In the genomic region with DNA sequence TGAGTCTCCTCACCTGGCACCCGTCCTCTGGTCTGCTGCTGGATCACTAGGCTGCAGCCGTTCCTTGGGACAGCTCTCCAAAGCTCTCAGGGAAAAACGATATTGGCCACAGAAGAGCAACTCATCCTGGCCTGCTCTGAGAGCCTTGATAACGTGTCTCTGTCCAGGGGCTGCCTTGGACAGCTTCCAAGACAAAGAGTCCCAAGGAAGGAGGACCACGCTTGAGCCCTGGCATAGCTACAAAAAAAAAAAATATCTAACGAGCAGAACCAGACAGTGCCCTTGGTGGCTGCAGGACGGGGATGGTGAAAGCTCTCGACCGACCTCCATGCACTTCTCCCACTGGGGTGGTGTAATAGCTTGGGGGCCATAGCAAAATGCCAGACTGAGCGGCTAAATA, we compare ENCODE assay signal across 15 cellular contexts.
DNase-seq lines count a peak whose midpoint lies in the region; ATAC-seq and TF ChIP-seq lines count a peak whose summit lies in the region.
"Had no signal": no experiment of that assay in that cellular context is flagged by ENCODE, and none has a peak within 500 bp of the region (broad histone marks: within the 10 kb centered on the region; RNA-seq: fewer than 3 reads in every experiment).

No MANE protein-coding gene starts in this region.

- H3K36me3 ChIP-seq in HEK293 (ENCODE audit: control insufficient read depth in 2 of 2, insufficient read depth in 1 of 2, low read length in 2 of 2) (no peaks in the 10 kb centered on the region), RWPE2 (ENCODE audit: low read depth) (no peaks in the 10 kb centered on the region), prostate gland (no peaks in the 10 kb centered on the region)
- H3K36me3 ChIP-seq: BLaER1 treated with 17β-estradiol and CSF1 and Interleukin-3, amounts not matched to agents 10 nM and 100 nM had no signal

- TF ChIP-seq CTCF in HEK293 (tag by site-specific recombination; IDR thresholded peaks at IDR 0.05) (no peak), RWPE2 (IDR thresholded peaks at IDR 0.05; ENCODE audit: poor library complexity, severe bottlenecking) (no peak), prostate gland (IDR thresholded peaks at IDR 0.05) (no peak)

- DNase-seq in DMS79 (lab: John Stamatoyannopoulos, UW) (peak; percentile 56), RWPE2 (ENCODE audit: low spot score) (peak; percentile 17), prostate gland (ENCODE audit: low spot score) (no peak), right cardiac atrium (no peak)
- DNase-seq: AML-193; Calu3; CD4-positive, alpha-beta T cell; CD8-positive, alpha-beta T cell; GF-D8 had no signal

- WGBS in prostate gland = 81% methylated on average over 10 of the region's 10 CpGs
- WGBS in right cardiac atrium = 58% methylated on average over 10 of the region's 10 CpGs

- intact Hi-C loops in prostate gland (cut with DNase I) (no loop called here), right cardiac atrium (cut with DNase I) (no loop called here)

- H3K4me3 ChIP-seq in HEK293 (ENCODE audit: low read depth, low read length) (no peak overlapping the region), RWPE2 (ENCODE audit: severe bottlenecking) (no peak overlapping the region), prostate gland (no peak overlapping the region), right cardiac atrium (ENCODE audit: low read length) (no peak overlapping the region)
- H3K4me3 ChIP-seq: A549; BLaER1 treated with 17β-estradiol and CSF1 and Interleukin-3, amounts not matched to agents 10 nM and 100 nM had no signal

- TF ChIP-seq POLR2A in prostate gland (IDR thresholded peaks at IDR 0.05) = no peak

- H3K27ac ChIP-seq in HEK293 (ENCODE audit: extremely low read depth, low read depth, low read length) (no peak overlapping the region), RWPE2 (ENCODE audit: poor library complexity, severe bottlenecking) (no peak overlapping the region), prostate gland (no peak overlapping the region), right cardiac atrium (ENCODE audit: low read length) (no peak overlapping the region)
- H3K27ac ChIP-seq: 22Rv1; A549; BLaER1 treated with 17β-estradiol and CSF1 and Interleukin-3, amounts not matched to agents 10 nM and 100 nM; C4-2B had no signal

- CTCF ChIA-PET in HEK293 (lab: Yijun Ruan, JAX) = no interaction called here

- H3K9me3 ChIP-seq in HEK293 (ENCODE audit: control insufficient read depth, insufficient read depth, low read depth, low read length) (no peaks in the 10 kb centered on the region), RWPE2 (ENCODE audit: severe bottlenecking) (no peaks in the 10 kb centered on the region), prostate gland (no peaks in the 10 kb centered on the region), right cardiac atrium (ENCODE audit: control insufficient read depth, low read length) (no peaks in the 10 kb centered on the region)
- H3K9me3 ChIP-seq: A549; BLaER1 treated with 17β-estradiol and CSF1 and Interleukin-3, amounts not matched to agents 10 nM and 100 nM had no signal

- POLR2A ChIA-PET in HEK293 (lab: Yijun Ruan, JAX) = no interaction called here

- no peaks in the 10 kb centered on the region for H3K27me3 ChIP-seq in RWPE2 (ENCODE audit: insufficient read depth, poor library complexity, severe bottlenecking)
- no peaks in the 10 kb centered on the region for H3K27me3 ChIP-seq in prostate gland (replicated peaks; ENCODE audit: insufficient read depth)
- no peaks in the 10 kb centered on the region for H3K27me3 ChIP-seq in right cardiac atrium (ENCODE audit: control insufficient read depth, insufficient read depth)
- H3K27me3 ChIP-seq: BLaER1 treated with 17β-estradiol and CSF1 and Interleukin-3, amounts not matched to agents 10 nM and 100 nM had no signal

- H3K4me1 ChIP-seq in HEK293 (ENCODE audit: control insufficient read depth, insufficient read depth, low read length) = no peaks in the 10 kb centered on the region
- no peaks in the 10 kb centered on the region for H3K4me1 ChIP-seq in RWPE2 (ENCODE audit: insufficient read depth, poor library complexity, severe bottlenecking)
- H3K4me1 ChIP-seq in prostate gland (replicated peaks) = no peaks in the 10 kb centered on the region
- H3K4me1 ChIP-seq in right cardiac atrium (ENCODE audit: control insufficient read depth, insufficient read depth, low read length) = no peaks in the 10 kb centered on the region
- H3K4me1 ChIP-seq: A549, Caco-2 had no signal

- no peak for ATAC-seq in RWPE2 (ENCODE audit: low read depth)
- ATAC-seq in right cardiac atrium = no peak
- ATAC-seq: A549; CD8-positive, alpha-beta T cell had no signal

TF ChIP-seq in HEK293, 187 proteins besides CTCF, POLR2A, EP300 and RAD21:
- TF ChIP-seq, protein P1, sequence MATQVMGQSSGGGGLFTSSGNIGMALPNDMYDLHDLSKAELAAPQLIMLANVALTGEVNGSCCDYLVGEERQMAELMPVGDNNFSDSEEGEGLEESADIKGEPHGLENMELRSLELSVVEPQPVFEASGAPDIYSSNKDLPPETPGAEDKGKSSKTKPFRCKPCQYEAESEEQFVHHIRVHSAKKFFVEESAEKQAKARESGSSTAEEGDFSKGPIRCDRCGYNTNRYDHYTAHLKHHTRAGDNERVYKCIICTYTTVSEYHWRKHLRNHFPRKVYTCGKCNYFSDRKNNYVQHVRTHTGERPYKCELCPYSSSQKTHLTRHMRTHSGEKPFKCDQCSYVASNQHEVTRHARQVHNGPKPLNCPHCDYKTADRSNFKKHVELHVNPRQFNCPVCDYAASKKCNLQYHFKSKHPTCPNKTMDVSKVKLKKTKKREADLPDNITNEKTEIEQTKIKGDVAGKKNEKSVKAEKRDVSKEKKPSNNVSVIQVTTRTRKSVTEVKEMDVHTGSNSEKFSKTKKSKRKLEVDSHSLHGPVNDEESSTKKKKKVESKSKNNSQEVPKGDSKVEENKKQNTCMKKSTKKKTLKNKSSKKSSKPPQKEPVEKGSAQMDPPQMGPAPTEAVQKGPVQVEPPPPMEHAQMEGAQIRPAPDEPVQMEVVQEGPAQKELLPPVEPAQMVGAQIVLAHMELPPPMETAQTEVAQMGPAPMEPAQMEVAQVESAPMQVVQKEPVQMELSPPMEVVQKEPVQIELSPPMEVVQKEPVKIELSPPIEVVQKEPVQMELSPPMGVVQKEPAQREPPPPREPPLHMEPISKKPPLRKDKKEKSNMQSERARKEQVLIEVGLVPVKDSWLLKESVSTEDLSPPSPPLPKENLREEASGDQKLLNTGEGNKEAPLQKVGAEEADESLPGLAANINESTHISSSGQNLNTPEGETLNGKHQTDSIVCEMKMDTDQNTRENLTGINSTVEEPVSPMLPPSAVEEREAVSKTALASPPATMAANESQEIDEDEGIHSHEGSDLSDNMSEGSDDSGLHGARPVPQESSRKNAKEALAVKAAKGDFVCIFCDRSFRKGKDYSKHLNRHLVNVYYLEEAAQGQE (tag by site-specific recombination; IDR thresholded peaks at IDR 0.05) = peak; percentile 38; the same call in 1 of the 2 replicates
- TF ChIP-seq ZFP69B (tag by site-specific recombination; IDR thresholded peaks at IDR 0.05) (no peak), ZNF571 (tag by site-specific recombination; IDR thresholded peaks at IDR 0.05) (no peak), ZNF654 (tag by site-specific recombination; IDR thresholded peaks at IDR 0.05; ENCODE audit: low read depth) (no peak), ZNF473 (tag by site-specific recombination; IDR thresholded peaks at IDR 0.05) (no peak), ZSCAN23 (tag by site-specific recombination; IDR thresholded peaks at IDR 0.05) (no peak)
- TF ChIP-seq, protein P2, sequence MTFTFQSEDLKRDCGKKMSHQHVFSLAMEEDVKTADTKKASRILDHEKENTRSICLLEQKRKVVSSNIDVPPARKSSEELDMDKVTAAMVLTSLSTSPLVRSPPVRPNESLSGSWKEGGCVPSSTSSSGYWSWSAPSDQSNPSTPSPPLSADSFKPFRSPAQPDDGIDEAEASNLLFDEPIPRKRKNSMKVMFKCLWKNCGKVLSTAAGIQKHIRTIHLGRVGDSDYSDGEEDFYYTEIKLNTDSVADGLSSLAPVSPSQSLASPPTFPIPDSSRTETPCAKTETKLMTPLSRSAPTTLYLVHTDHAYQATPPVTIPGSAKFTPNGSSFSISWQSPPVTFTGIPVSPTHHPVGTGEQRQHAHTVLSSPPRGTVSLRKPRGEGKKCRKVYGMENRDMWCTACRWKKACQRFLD (tag by site-specific recombination; IDR thresholded peaks at IDR 0.05) = no peak
- TF ChIP-seq, protein P3, sequence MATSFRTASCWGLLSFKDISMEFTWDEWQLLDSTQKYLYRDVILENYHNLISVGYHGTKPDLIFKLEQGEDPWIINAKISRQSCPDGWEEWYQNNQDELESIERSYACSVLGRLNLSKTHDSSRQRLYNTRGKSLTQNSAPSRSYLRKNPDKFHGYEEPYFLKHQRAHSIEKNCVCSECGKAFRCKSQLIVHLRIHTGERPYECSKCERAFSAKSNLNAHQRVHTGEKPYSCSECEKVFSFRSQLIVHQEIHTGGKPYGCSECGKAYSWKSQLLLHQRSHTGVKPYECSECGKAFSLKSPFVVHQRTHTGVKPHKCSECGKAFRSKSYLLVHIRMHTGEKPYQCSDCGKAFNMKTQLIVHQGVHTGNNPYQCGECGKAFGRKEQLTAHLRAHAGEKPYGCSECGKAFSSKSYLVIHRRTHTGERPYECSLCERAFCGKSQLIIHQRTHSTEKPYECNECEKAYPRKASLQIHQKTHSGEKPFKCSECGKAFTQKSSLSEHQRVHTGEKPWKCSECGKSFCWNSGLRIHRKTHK (tag by site-specific recombination; IDR thresholded peaks at IDR 0.05) = no peak
- TF ChIP-seq, protein P4, sequence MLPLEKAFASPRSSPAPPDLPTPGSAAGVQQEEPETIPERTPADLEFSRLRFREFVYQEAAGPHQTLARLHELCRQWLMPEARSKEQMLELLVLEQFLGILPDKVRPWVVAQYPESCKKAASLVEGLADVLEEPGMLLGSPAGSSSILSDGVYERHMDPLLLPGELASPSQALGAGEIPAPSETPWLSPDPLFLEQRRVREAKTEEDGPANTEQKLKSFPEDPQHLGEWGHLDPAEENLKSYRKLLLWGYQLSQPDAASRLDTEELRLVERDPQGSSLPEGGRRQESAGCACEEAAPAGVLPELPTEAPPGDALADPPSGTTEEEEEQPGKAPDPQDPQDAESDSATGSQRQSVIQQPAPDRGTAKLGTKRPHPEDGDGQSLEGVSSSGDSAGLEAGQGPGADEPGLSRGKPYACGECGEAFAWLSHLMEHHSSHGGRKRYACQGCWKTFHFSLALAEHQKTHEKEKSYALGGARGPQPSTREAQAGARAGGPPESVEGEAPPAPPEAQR (tag by site-specific recombination; IDR thresholded peaks at IDR 0.05) = no peak

Comparison
In these comparisons a context has a peak if more than half of its experiments do, and no peak if none do; other contexts are left out.
1. DNase-seq: peak in DMS79 (single experiment) and RWPE2 (single experiment); none in prostate gland (single experiment) and right cardiac atrium (0 of 3).